In the genomic region with DNA sequence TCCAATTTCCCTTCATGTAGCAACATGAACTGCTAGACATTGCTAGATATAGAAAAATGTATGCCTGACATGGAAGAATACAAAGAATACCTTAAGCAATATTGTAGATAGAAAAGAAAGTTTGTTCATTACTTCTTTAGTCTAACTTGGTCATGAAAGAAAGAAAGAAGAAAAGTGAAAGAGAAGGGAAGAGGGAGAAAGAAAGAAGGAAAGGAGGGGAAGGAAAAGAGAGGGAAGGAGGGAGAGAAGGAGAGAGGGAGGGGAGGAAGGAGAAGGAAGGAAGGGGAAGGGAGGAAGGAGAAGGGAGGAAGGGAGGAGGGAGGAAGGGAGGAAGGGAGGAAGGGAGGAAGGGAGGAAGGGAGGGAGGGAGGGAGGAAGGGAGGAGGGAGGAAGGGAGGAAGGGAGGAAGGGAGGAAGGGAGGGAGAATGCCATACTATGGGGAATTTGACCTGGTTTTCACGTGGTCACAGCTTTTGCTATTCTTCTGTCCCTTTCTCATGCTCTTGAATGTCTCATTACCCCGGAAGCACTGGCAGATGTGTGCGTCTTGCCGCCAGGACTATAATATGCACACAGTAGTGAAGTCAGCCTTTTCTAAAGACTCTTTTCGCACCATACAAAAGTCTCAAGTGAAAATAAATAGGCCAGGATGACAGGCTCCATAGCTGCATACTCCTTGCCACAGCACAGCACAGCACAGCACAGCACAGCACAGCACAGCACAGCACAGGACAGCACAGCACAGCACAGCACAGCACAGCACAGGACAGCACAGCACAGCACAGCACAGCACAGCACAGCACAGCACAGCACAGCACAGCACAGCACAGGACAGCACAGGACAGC, we compare ENCODE assay signal across 17 cellular contexts.
DNase-seq lines count a peak whose midpoint lies in the region; ATAC-seq and TF ChIP-seq lines count a peak whose summit lies in the region.
"Had no signal": no experiment of that assay in that cellular context is flagged by ENCODE, and none has a peak within 500 bp of the region (broad histone marks: within the 10 kb centered on the region; RNA-seq: fewer than 3 reads in every experiment).

No MANE protein-coding gene starts in this region.

- no peak overlapping the region for H2AK9ac ChIP-seq in IMR-90 (replicated peaks; ENCODE audit: low read depth, low read length, poor library complexity)

- no peak overlapping the region for H3K27ac ChIP-seq in IMR-90 (ENCODE audit: insufficient read depth, low read length)
- H3K27ac ChIP-seq: left lung, ovary had no signal

- H3K79me1 ChIP-seq in IMR-90 (ENCODE audit: low read depth in 1 of 2, low read length in 2 of 2): peaks cover 5 to 20% of the 10 kb centered on the region in 2 experiments; a peak in 3 of 4 replicates

- no peak overlapping the region for H3K4me3 ChIP-seq in IMR-90 (ENCODE audit: insufficient read depth, low read depth, low read length)
- H3K4me3 ChIP-seq: left lung, ovary had no signal

- intact Hi-C loops in IMR-90 (cut with micrococcal nuclease): no loop called here
- intact Hi-C loops in dendritic cell treated with granulocyte-macrophage colony-stimulating factor and Interleukin-4, amounts not matched to agents 40 ng/mL and 50 ng/mL, for 4 days (cut with micrococcal nuclease): no loop called here

- H3K4me1 ChIP-seq in IMR-90 (ENCODE audit: control insufficient read depth, insufficient read depth, low read length): peaks cover 2% of the 10 kb centered on the region; the same call in 1 of the 2 replicates
- H3K4me1 ChIP-seq: left lung had no signal

- H3K27me3 Mint-ChIP-seq in dendritic cell treated with granulocyte-macrophage colony-stimulating factor and Interleukin-4, amounts not matched to agents 40 ng/mL and 50 ng/mL, for 4 days: no peaks in the 10 kb centered on the region
- H3K27me3 Mint-ChIP-seq in progenitor cell of endocrine pancreas: no peaks in the 10 kb centered on the region

- H2BK20ac ChIP-seq in IMR-90 (ENCODE audit: low read depth, low read length): no peak overlapping the region

- H3K4me2 ChIP-seq in IMR-90 (ENCODE audit: low read depth, low read length): no peak overlapping the region

- no peaks in the 10 kb centered on the region for H3K4me1 Mint-ChIP-seq in dendritic cell treated with granulocyte-macrophage colony-stimulating factor and Interleukin-4, amounts not matched to agents 40 ng/mL and 50 ng/mL, for 4 days (ENCODE audit: low read depth)
- peaks cover 2% of the 10 kb centered on the region for H3K4me1 Mint-ChIP-seq in progenitor cell of endocrine pancreas (ENCODE audit: low read depth)

- H3K4me3 Mint-ChIP-seq in dendritic cell treated with granulocyte-macrophage colony-stimulating factor and Interleukin-4, amounts not matched to agents 40 ng/mL and 50 ng/mL, for 4 days: no peak overlapping the region
- no peak overlapping the region for H3K4me3 Mint-ChIP-seq in progenitor cell of endocrine pancreas (ENCODE audit: low read depth)

- H3K4ac ChIP-seq in IMR-90 (ENCODE audit: low read depth, low read length): no peak overlapping the region

- H3K9ac ChIP-seq in IMR-90 (ENCODE audit: low read depth, low read length): no peak overlapping the region

- CTCF ChIA-PET in IMR-90 (lab: Yijun Ruan, JAX): no interaction called here

- WGBS in IMR-90 (ENCODE audit: extremely low coverage in 2 of 2, insufficient read length in 1 of 2), 2 experiments: 95% methylated on average over 4 of the region's 5 CpGs; no CpG with 5 or more reads in 1 of the 2 experiments

- POLR2A ChIA-PET in IMR-90 (lab: Charles Lee; ENCODE audit: unreplicated experiment): interaction anchor here (0.6 kb wide), 1 partner anchor 11 kb away, joined by 4 read pairs; no protein-coding TSS in a partner anchor

- TF ChIP-seq CTCF in IMR-90 (conservative IDR thresholded peaks at IDR 0.05; ENCODE audit: low read depth, low read length) (no peak), progenitor cell of endocrine pancreas (IDR thresholded peaks at IDR 0.05; ENCODE audit: unreplicated experiment) (no peak)

- no peak overlapping the region for H4K91ac ChIP-seq in IMR-90 (ENCODE audit: insufficient read depth, low read depth, low read length)

- peak overlapping the region; percentile 56; the same call in 1 of the 3 replicates for H2BK15ac ChIP-seq in IMR-90 (ENCODE audit: low read depth, low read length)

- no peak for DNase-seq in activated naive CD4-positive, alpha-beta T cell treated with anti-CD3 and anti-CD28 coated beads, Interleukin-2, amount 50 U/mL, for 72 hours (ENCODE audit: low spot score in 2 of 2)
- DNase-seq in activated naive CD4-positive, alpha-beta T cell (lab: John Stamatoyannopoulos, UW): no peak
- DNase-seq in IMR-90: no peak
- no peak for DNase-seq in progenitor cell of endocrine pancreas (ENCODE audit: low spot score, unreplicated experiment)
- DNase-seq in NCI-H1048 (lab: John Stamatoyannopoulos, UW): no peak
- no peak for DNase-seq in iPS-NIHi7 (ENCODE audit: extremely low spot score)
- DNase-seq in LoVo (ENCODE audit: low spot score): no peak
- DNase-seq: COR-L47; KBM-7; left lung; NCI-H1092; NCI-H2081; NCI-H510A treated with DMSO at 0.1 percent for 48 hours; ovary; stimulated activated naive CD4-positive, alpha-beta T cell had no signal

- peaks cover 0 to 2% of the 10 kb centered on the region in 2 donors for H3K36me3 Mint-ChIP-seq in activated naive CD4-positive, alpha-beta T cell treated with anti-CD3 and anti-CD28 coated beads, Interleukin-2, amount 50 U/mL, for 72 hours
- peaks cover 76% of the 10 kb centered on the region for H3K36me3 Mint-ChIP-seq in dendritic cell treated with granulocyte-macrophage colony-stimulating factor and Interleukin-4, amounts not matched to agents 40 ng/mL and 50 ng/mL, for 4 days (ENCODE audit: low read depth)
- peaks cover 17% of the 10 kb centered on the region for H3K36me3 Mint-ChIP-seq in progenitor cell of endocrine pancreas (ENCODE audit: insufficient read depth)

- H2BK120ac ChIP-seq in IMR-90 (ENCODE audit: low read depth, low read length): no peak overlapping the region

- BruUV-seq in IMR-90 (replicated peaks; lab: Mats Ljungman, UMichigan): no TSS peak

- peaks cover 9% of the 10 kb centered on the region for H3K36me3 ChIP-seq in IMR-90 (ENCODE audit: control insufficient read depth, insufficient read depth, low read length)
- H3K36me3 ChIP-seq: ovary had no signal

- H4K8ac ChIP-seq in IMR-90 (ENCODE audit: low read depth in 2 of 2, low read length in 2 of 2): no peak overlapping the region

- no peaks in the 10 kb centered on the region for H4K20me1 ChIP-seq in IMR-90 (ENCODE audit: insufficient read depth, low read length)

- in situ Hi-C loops in IMR-90 (cut with MboI; ENCODE audit: low sequenced_read_pairs): no loop called here

- no peaks in the 10 kb centered on the region; the same call in 1 of the 2 replicates for H3K9me1 ChIP-seq in IMR-90 (ENCODE audit: insufficient read depth, low read length)

- ATAC-seq in activated naive CD4-positive, alpha-beta T cell treated with anti-CD3 and anti-CD28 coated beads, Interleukin-2, amount 50 U/mL, for 72 hours: no peak
- no peak for ATAC-seq in IMR-90 (ENCODE audit: low read depth)
- ATAC-seq: left lung, Right ventricle myocardium inferior had no signal

- no peaks in the 10 kb centered on the region for H3K9me3 ChIP-seq in IMR-90 (ENCODE audit: control insufficient read depth, insufficient read depth, low read length)
- H3K9me3 ChIP-seq: left lung, ovary had no signal

- no peak overlapping the region for H2BK5ac ChIP-seq in IMR-90 (ENCODE audit: low read depth, low read length, poor library complexity, severe bottlenecking)

- peak overlapping the region; percentile 21 to 60 for H3K27ac Mint-ChIP-seq in activated naive CD4-positive, alpha-beta T cell treated with anti-CD3 and anti-CD28 coated beads, Interleukin-2, amount 50 U/mL, for 72 hours
- peak overlapping the region; percentile 30 for H3K27ac Mint-ChIP-seq in dendritic cell treated with granulocyte-macrophage colony-stimulating factor and Interleukin-4, amounts not matched to agents 40 ng/mL and 50 ng/mL, for 4 days
- peak overlapping the region; percentile 62 for H3K27ac Mint-ChIP-seq in progenitor cell of endocrine pancreas

- no peak overlapping the region for H3K23ac ChIP-seq in IMR-90 (ENCODE audit: low read depth, low read length)

- no peaks in the 10 kb centered on the region for H3K27me3 ChIP-seq in IMR-90 (ENCODE audit: control insufficient read depth, insufficient read depth, low read length)
- H3K27me3 ChIP-seq: left lung, ovary had no signal

- dilution Hi-C loops in IMR-90 (cut with HindIII; ENCODE audit: low sequenced_read_pairs, unreplicated experiment): no loop called here

- no peak overlapping the region for H3K18ac ChIP-seq in IMR-90 (ENCODE audit: low read depth, low read length)

- H3K9me3 Mint-ChIP-seq in activated naive CD4-positive, alpha-beta T cell treated with anti-CD3 and anti-CD28 coated beads, Interleukin-2, amount 50 U/mL, for 72 hours: no peaks in the 10 kb centered on the region
- H3K9me3 Mint-ChIP-seq in dendritic cell treated with granulocyte-macrophage colony-stimulating factor and Interleukin-4, amounts not matched to agents 40 ng/mL and 50 ng/mL, for 4 days: no peaks in the 10 kb centered on the region
- H3K9me3 Mint-ChIP-seq in progenitor cell of endocrine pancreas (ENCODE audit: low read depth): no peaks in the 10 kb centered on the region

- no peak overlapping the region for H3K56ac ChIP-seq in IMR-90 (ENCODE audit: extremely low read depth, insufficient read depth, low read length)

- TF ChIP-seq RAD21 in IMR-90 (IDR thresholded peaks at IDR 0.05; ENCODE audit: low read length): no peak

- no peak overlapping the region for H2AK5ac ChIP-seq in IMR-90 (ENCODE audit: low read depth, low read length)

- no peak for TF ChIP-seq POLR2A in IMR-90 (IDR thresholded peaks at IDR 0.05; ENCODE audit: low read depth, low read length)

- H2AFZ ChIP-seq in IMR-90 (replicated peaks; ENCODE audit: low read length, poor library complexity): no peak overlapping the region

- H4K5ac ChIP-seq in IMR-90 (ENCODE audit: low read depth, low read length): no peak overlapping the region

- peak overlapping the region; percentile 9; the same call in 1 of the 2 replicates for H3K14ac ChIP-seq in IMR-90 (replicated peaks; ENCODE audit: low read depth, low read length)

TF ChIP-seq in IMR-90, 13 proteins besides CTCF, POLR2A, EP300 and RAD21 (continues in another document):
- no peak for TF ChIP-seq RFX5 (IDR thresholded peaks at IDR 0.05; ENCODE audit: low read depth, low read length)
- TF ChIP-seq FOS (IDR thresholded peaks at IDR 0.05; ENCODE audit: low read depth, low read length): no peak
- TF ChIP-seq NFE2L2 (IDR thresholded peaks at IDR 0.05; ENCODE audit: low read depth, low read length): no peak
- TF ChIP-seq, protein P1, sequence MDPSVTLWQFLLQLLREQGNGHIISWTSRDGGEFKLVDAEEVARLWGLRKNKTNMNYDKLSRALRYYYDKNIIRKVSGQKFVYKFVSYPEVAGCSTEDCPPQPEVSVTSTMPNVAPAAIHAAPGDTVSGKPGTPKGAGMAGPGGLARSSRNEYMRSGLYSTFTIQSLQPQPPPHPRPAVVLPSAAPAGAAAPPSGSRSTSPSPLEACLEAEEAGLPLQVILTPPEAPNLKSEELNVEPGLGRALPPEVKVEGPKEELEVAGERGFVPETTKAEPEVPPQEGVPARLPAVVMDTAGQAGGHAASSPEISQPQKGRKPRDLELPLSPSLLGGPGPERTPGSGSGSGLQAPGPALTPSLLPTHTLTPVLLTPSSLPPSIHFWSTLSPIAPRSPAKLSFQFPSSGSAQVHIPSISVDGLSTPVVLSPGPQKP (IDR thresholded peaks at IDR 0.05; ENCODE audit: borderline replicate concordance, low read depth, low read length): no peak
